In the genomic region with DNA sequence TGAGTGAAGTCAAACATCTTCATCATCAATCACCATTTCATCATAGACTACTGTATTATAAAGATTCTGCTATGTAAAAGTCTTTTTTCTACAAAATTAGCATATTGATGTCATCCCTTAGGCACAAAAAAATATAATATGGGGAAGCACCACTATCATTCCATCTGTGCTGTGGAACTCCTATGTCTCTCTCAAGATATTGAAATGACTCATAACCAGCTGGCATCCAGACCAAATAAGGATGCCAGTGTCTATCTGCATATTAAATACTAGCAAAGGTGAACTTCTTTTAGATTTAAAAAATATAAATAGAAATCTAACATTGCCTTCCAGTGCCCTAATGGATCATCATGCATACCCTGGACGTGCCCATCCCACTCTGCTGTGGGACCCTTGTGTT, we compare ENCODE assay signal across 28 cellular contexts. TPM values are rescaled to one million over a fixed set of nuclear protein-coding genes. Genes with fewer than 3 reads are reported as not detected.
DNase-seq lines count a peak whose midpoint lies in the region; ATAC-seq and TF ChIP-seq lines count a peak whose summit lies in the region.
"Had no signal": no experiment of that assay in that cellular context is flagged by ENCODE, and none has a peak within 500 bp of the region (broad histone marks: within the 10 kb centered on the region; RNA-seq: fewer than 3 reads in every experiment).

No MANE protein-coding gene starts in this region.

- H3K9me3 ChIP-seq in RWPE2 (ENCODE audit: severe bottlenecking), result no peaks in the 10 kb centered on the region
- H3K9me3 ChIP-seq: ovary had no signal

- no peak for TF ChIP-seq CTCF in RWPE2 (IDR thresholded peaks at IDR 0.05; ENCODE audit: poor library complexity, severe bottlenecking)
- no peak for TF ChIP-seq CTCF in fibroblast of the aortic adventitia (IDR thresholded peaks at IDR 0.05; ENCODE audit: insufficient read depth, low read length)

- H3K36me3 ChIP-seq in RWPE2 (ENCODE audit: low read depth), result no peaks in the 10 kb centered on the region
- H3K36me3 ChIP-seq: ovary had no signal

- no peak overlapping the region for H3K27ac ChIP-seq in RWPE2 (ENCODE audit: poor library complexity, severe bottlenecking)
- H3K27ac ChIP-seq: C4-2B, ovary, VCaP had no signal

- peak; percentile 50 for ATAC-seq in stimulated activated naive CD8-positive, alpha-beta T cell treated with anti-CD3 and anti-CD28 coated beads, Interleukin-15, Interleukin-2, amounts not matched to agents 100 U/mL and 50 U/mL, for 24 hours
- no peak for ATAC-seq in stimulated activated naive CD8-positive, alpha-beta T cell treated with anti-CD3 and anti-CD28 coated beads, Interleukin-15, amount 100 ng/mL, for 72 hours
- peak; percentile 71; the same call in 2 of the 3 replicates for ATAC-seq in RWPE2 (ENCODE audit: low read depth)
- ATAC-seq: activated naive CD4-positive, alpha-beta T cell treated with anti-CD3 and anti-CD28 coated beads, Interleukin-2, amount 50 U/mL, for 72 hours; activated T-helper 17 cell treated with anti-CD3 and anti-CD28 coated beads, Interleukin-2, amount 50 U/mL, for 72 hours; HCT116; naive thymus-derived CD4-positive, alpha-beta T cell; right cardiac atrium; T-cell had no signal

- H3K27ac Mint-ChIP-seq in stimulated activated naive CD8-positive, alpha-beta T cell treated with anti-CD3 and anti-CD28 coated beads, Interleukin-15, amount 100 ng/mL, for 72 hours, result no peak overlapping the region
- H3K27ac Mint-ChIP-seq: activated naive CD4-positive, alpha-beta T cell treated with anti-CD3 and anti-CD28 coated beads, Interleukin-2, amount 50 U/mL, for 72 hours; activated T-helper 17 cell treated with anti-CD3 and anti-CD28 coated beads, Interleukin-2, amount 50 U/mL, for 72 hours; memory B cell; naive thymus-derived CD4-positive, alpha-beta T cell; T-cell had no signal

- DNase-seq in stimulated activated naive CD8-positive, alpha-beta T cell treated with anti-CD3 and anti-CD28 coated beads, Interleukin-15, Interleukin-2, amounts not matched to agents 100 U/mL and 50 U/mL, for 24 hours, result no peak
- no peak for DNase-seq in stimulated activated naive CD8-positive, alpha-beta T cell treated with anti-CD3 and anti-CD28 coated beads, Interleukin-15, amount 100 ng/mL, for 72 hours
- DNase-seq in RWPE2 (ENCODE audit: low spot score) (no peak), fibroblast of the aortic adventitia (ENCODE audit: low read depth) (peak; percentile 11), RPMI8226 (no peak), T-helper 9 cell (no peak)
- DNase-seq in effector CD4-positive, alpha-beta T cell, result no peak
- no peak for DNase-seq in stimulated activated CD4-positive, alpha-beta T cell treated with anti-CD3 and anti-CD28 coated beads, Interleukin-1b, Interleukin-23, amount 100 ng/mL, for 48 hours
- DNase-seq: ACHN; activated CD4-positive, alpha-beta T cell treated with anti-CD3 and anti-CD28 coated beads, Interleukin-2, amount 50 U/mL, for 1 hour; erythroblast; GF-D8; Karpas-422; kidney glomerular epithelial cell; naive thymus-derived CD4-positive, alpha-beta T cell; NCI-H446; ovary; right cardiac atrium; SIG-M5; stimulated activated CD4-positive, alpha-beta T cell treated with anti-CD3 and anti-CD28 coated beads, Interleukin-12 subunit alpha, Interleukin-12 subunit beta, amount 100 ng/mL, for 4 hours; T-cell had no signal

- H3K4me1 ChIP-seq in RWPE2 (ENCODE audit: insufficient read depth, poor library complexity, severe bottlenecking), result no peaks in the 10 kb centered on the region

- peaks cover 4% of the 10 kb centered on the region for H3K27me3 ChIP-seq in RWPE2 (ENCODE audit: insufficient read depth, poor library complexity, severe bottlenecking)
- H3K27me3 ChIP-seq: ovary had no signal

- H3K4me3 Mint-ChIP-seq in stimulated activated naive CD8-positive, alpha-beta T cell treated with anti-CD3 and anti-CD28 coated beads, Interleukin-15, amount 100 ng/mL, for 72 hours, result no peak overlapping the region
- H3K4me3 Mint-ChIP-seq: activated T-helper 17 cell treated with anti-CD3 and anti-CD28 coated beads, Interleukin-2, amount 50 U/mL, for 72 hours; central memory CD8-positive, alpha-beta T cell; memory B cell; naive thymus-derived CD4-positive, alpha-beta T cell; T-cell had no signal

- no peak overlapping the region for H3K4me3 ChIP-seq in RWPE2 (ENCODE audit: severe bottlenecking)
- no peak overlapping the region for H3K4me3 ChIP-seq in fibroblast of the aortic adventitia (ENCODE audit: low read depth, low read length)
- H3K4me3 ChIP-seq: ovary had no signal

- no peaks in the 10 kb centered on the region for H3K9me3 Mint-ChIP-seq in stimulated activated naive CD8-positive, alpha-beta T cell treated with anti-CD3 and anti-CD28 coated beads, Interleukin-15, amount 100 ng/mL, for 72 hours
- H3K9me3 Mint-ChIP-seq: activated T-helper 17 cell treated with anti-CD3 and anti-CD28 coated beads, Interleukin-2, amount 50 U/mL, for 72 hours; central memory CD8-positive, alpha-beta T cell; memory B cell had no signal

- no peaks in the 10 kb centered on the region for H3K4me1 Mint-ChIP-seq in stimulated activated naive CD8-positive, alpha-beta T cell treated with anti-CD3 and anti-CD28 coated beads, Interleukin-15, amount 100 ng/mL, for 72 hours
- H3K4me1 Mint-ChIP-seq: activated T-helper 17 cell treated with anti-CD3 and anti-CD28 coated beads, Interleukin-2, amount 50 U/mL, for 72 hours; central memory CD8-positive, alpha-beta T cell; memory B cell; T-cell had no signal

- no peaks in the 10 kb centered on the region for H3K27me3 Mint-ChIP-seq in stimulated activated naive CD8-positive, alpha-beta T cell treated with anti-CD3 and anti-CD28 coated beads, Interleukin-15, amount 100 ng/mL, for 72 hours
- H3K27me3 Mint-ChIP-seq: activated T-helper 17 cell treated with anti-CD3 and anti-CD28 coated beads, Interleukin-2, amount 50 U/mL, for 72 hours; central memory CD8-positive, alpha-beta T cell; memory B cell; T-cell had no signal

RNA-seq across cellular contexts. Expression of a gene that starts 17.9 kb away (rescaled TPM):
- total RNA-seq in fibroblast of the aortic adventitia (ENCODE audit: low replicate concordance), result 15.8 and 25.2 TPM in 2 replicates

RNA-seq across cellular contexts. Expression of a gene that starts 20.4 kb away (rescaled TPM):
- 10.8 and 12.1 TPM in 2 replicates for total RNA-seq in fibroblast of the aortic adventitia (ENCODE audit: low replicate concordance)
